ENCODE assay signal across 16 cellular contexts in genomic region chr11:42315267-42315666, GRCh38.
A peak's percentile ranks its signal among the peaks of the same experiment; 100 is the strongest.
DNase-seq lines count a peak whose midpoint lies in the region; TF ChIP-seq lines count a peak whose summit lies in the region.
"Had no signal": no experiment of that assay in that cellular context is flagged by ENCODE, and none has a peak within 500 bp of the region (broad histone marks: within the 10 kb centered on the region; RNA-seq: fewer than 3 reads in every experiment).

No MANE protein-coding gene starts in this region.

- BruUV-seq in mammary epithelial cell (replicated peaks; lab: Mats Ljungman, UMichigan) = no TSS peak

- no peak overlapping the region for H3K27ac Mint-ChIP-seq in osteocyte (ENCODE audit: unreplicated experiment)
- H3K27ac Mint-ChIP-seq: CD8-positive, alpha-beta memory T cell had no signal

- DNase-seq in M059J (ENCODE audit: low read depth) (peak; percentile 51), mammary epithelial cell (peak; percentile 37), fibroblast of villous mesenchyme (ENCODE audit: low read depth) (peak; percentile 6), osteocyte (ENCODE audit: extremely low spot score, unreplicated experiment) (no peak), lower leg skin (ENCODE audit: low spot score in 2 of 2) (no peak), ureter (ENCODE audit: low spot score) (no peak), cerebellum (ENCODE audit: low spot score) (no peak)
- DNase-seq: CD8-positive, alpha-beta memory T cell; MM.1S; NCI-H1105 treated with DMSO at 0.1 percent for 48 hours; NCI-H187 treated with DMSO at 0.1 percent for 48 hours; NCI-H446 treated with DMSO at 0.1 percent for 48 hours; NCI-H748 treated with DMSO at 0.1 percent for 48 hours; PC-9 had no signal

- dilution Hi-C loops in mammary epithelial cell (cut with HindIII; ENCODE audit: low sequenced_read_pairs) = no loop called here

- intact Hi-C loops in mammary epithelial cell (cut with micrococcal nuclease) (no loop called here), lower leg skin (cut with DNase I; ENCODE audit: low total_unique reads) (no loop called here)

- CTCF ChIA-PET in mammary epithelial cell (lab: Charles Lee; ENCODE audit: low non-redundant PET) = no interaction called here

- H3K27ac ChIP-seq in mammary epithelial cell (ENCODE audit: insufficient read depth, low read depth, low read length) = no peak overlapping the region
- H3K27ac ChIP-seq: BLaER1, KMS-11, PC-9 had no signal

- no peaks in the 10 kb centered on the region for H3K36me3 ChIP-seq in mammary epithelial cell (ENCODE audit: insufficient read depth, low read length)
- H3K36me3 ChIP-seq: BLaER1 had no signal

- H3K36me3 Mint-ChIP-seq in osteocyte (ENCODE audit: unreplicated experiment) = no peaks in the 10 kb centered on the region
- H3K36me3 Mint-ChIP-seq: CD8-positive, alpha-beta memory T cell had no signal

- H3K4me1 Mint-ChIP-seq in osteocyte (ENCODE audit: unreplicated experiment) = no peaks in the 10 kb centered on the region
- H3K4me1 Mint-ChIP-seq: CD8-positive, alpha-beta memory T cell had no signal

- H3K27me3 Mint-ChIP-seq in osteocyte (ENCODE audit: unreplicated experiment) = no peaks in the 10 kb centered on the region
- H3K27me3 Mint-ChIP-seq: CD8-positive, alpha-beta memory T cell had no signal

- no peak overlapping the region for H3K4me2 ChIP-seq in mammary epithelial cell (ENCODE audit: insufficient read depth, low read depth, low read length)
- H3K4me2 ChIP-seq: BLaER1, KMS-11, PC-9 had no signal

- no peak overlapping the region for H3K4me3 Mint-ChIP-seq in osteocyte (ENCODE audit: unreplicated experiment)
- H3K4me3 Mint-ChIP-seq: CD8-positive, alpha-beta memory T cell had no signal

- TF ChIP-seq POLR2A in lower leg skin (IDR thresholded peaks at IDR 0.05) = no peak

- no peaks in the 10 kb centered on the region for H4K20me1 ChIP-seq in mammary epithelial cell (ENCODE audit: insufficient read depth, low read length)
- H4K20me1 ChIP-seq: BLaER1 had no signal

- peaks cover 6% of the 10 kb centered on the region for H3K4me1 ChIP-seq in mammary epithelial cell (ENCODE audit: insufficient read depth, low read length)

- in situ Hi-C loops in mammary epithelial cell (cut with MboI; ENCODE audit: low sequenced_read_pairs in 2 of 2) = no loop called here

- peaks cover 18% of the 10 kb centered on the region for H3K9me3 Mint-ChIP-seq in osteocyte (ENCODE audit: unreplicated experiment)

- no peaks in the 10 kb centered on the region for H3K79me2 ChIP-seq in mammary epithelial cell (ENCODE audit: insufficient read depth, low read length)

- WGBS in mammary epithelial cell (ENCODE audit: low coverage, missing lambda C conversion rate) = 93% methylated on average over 1 of the region's 1 CpG
- WGBS in lower leg skin, 2 donors = 72 to 81% methylated on average over 1 of the region's 1 CpG

- TF ChIP-seq CTCF in mammary epithelial cell (conservative IDR thresholded peaks at IDR 0.05 in 1 of 2, IDR thresholded peaks at IDR 0.05 in 1 of 2; ENCODE audit: extremely low read depth in 1 of 2, insufficient read depth in 1 of 2, low read depth in 1 of 2, low read length in 2 of 2) (no peak), fibroblast of villous mesenchyme (IDR thresholded peaks at IDR 0.05; ENCODE audit: insufficient read depth, low read depth, low read length) (no peak), osteocyte (IDR thresholded peaks at IDR 0.05) (no peak), lower leg skin (IDR thresholded peaks at IDR 0.05) (no peak)

- H3K9ac ChIP-seq in mammary epithelial cell (ENCODE audit: insufficient read depth, low read length) = no peak overlapping the region
- H3K9ac ChIP-seq: BLaER1, KMS-11 had no signal

- H3K9me3 ChIP-seq in mammary epithelial cell (replicated peaks; ENCODE audit: insufficient read depth, low read length) = no peaks in the 10 kb centered on the region
- H3K9me3 ChIP-seq: BLaER1 had no signal

- no peak overlapping the region for H2AFZ ChIP-seq in mammary epithelial cell (ENCODE audit: low read depth, low read length)
- H2AFZ ChIP-seq: PC-9 had no signal

- H3K27me3 ChIP-seq in mammary epithelial cell (ENCODE audit: insufficient read depth, low read length) = no peaks in the 10 kb centered on the region
- H3K27me3 ChIP-seq: BLaER1 had no signal

- no peak overlapping the region for H3K4me3 ChIP-seq in mammary epithelial cell (replicated peaks in 1 of 3; ENCODE audit: insufficient read depth in 1 of 3, low read depth in 2 of 3, low read length in 3 of 3)
- no peak overlapping the region for H3K4me3 ChIP-seq in fibroblast of villous mesenchyme (ENCODE audit: low read depth, low read length)
- H3K4me3 ChIP-seq in lower leg skin (ENCODE audit: low read depth, poor library complexity, severe bottlenecking) = no peak overlapping the region
- H3K4me3 ChIP-seq: BLaER1, PC-9 had no signal

Comparison
In these comparisons a context has a peak if more than half of its experiments do, and no peak if none do; other contexts are left out.
1. DNase-seq: peak in M059J (single experiment), mammary epithelial cell (single experiment) and fibroblast of villous mesenchyme (single experiment); none in osteocyte (single experiment), lower leg skin (0 of 2), ureter (single experiment) and cerebellum (single experiment).